ENCODE assay signal across 25 cellular contexts in genomic region chr3:58540176-58540863, GRCh38. TPM values are rescaled to one million over a fixed set of nuclear protein-coding genes. Genes with fewer than 3 reads are reported as not detected.
A peak's percentile ranks its signal among the peaks of the same experiment; 100 is the strongest.
DNase-seq lines count a peak whose midpoint lies in the region; ATAC-seq, FAIRE-seq and TF ChIP-seq lines count a peak whose summit lies in the region.
"Had no signal": no experiment of that assay in that cellular context is flagged by ENCODE, and none has a peak within 500 bp of the region (broad histone marks: within the 10 kb centered on the region; RNA-seq: fewer than 3 reads in every experiment).

No MANE protein-coding gene starts in this region.

- no peak for FAIRE-seq in K562 (lab: Jason Lieb, UNC)
- FAIRE-seq: GM12878, H54, RCC 7860 had no signal

- TF ChIP-seq RAD21 in K562 (CRISPR knock-in tag; conservative IDR thresholded peaks at IDR 0.05 in 1 of 2, IDR thresholded peaks at IDR 0.05 in 1 of 2): no peak

- H3K9me3 ChIP-seq in K562 (replicated peaks; ENCODE audit: control insufficient read depth, insufficient read depth, low read depth, low read length): no peaks in the 10 kb centered on the region
- H3K9me3 ChIP-seq in right lobe of liver: no peaks in the 10 kb centered on the region
- H3K9me3 ChIP-seq: SK-N-SH had no signal

- TF ChIP-seq CTCF in K562 (IDR thresholded peaks at IDR 0.05 in 2 of 3, conservative IDR thresholded peaks at IDR 0.05 in 1 of 3; ENCODE audit: insufficient read depth in 2 of 3, low read depth in 1 of 3, low read length in 3 of 3) (no peak), right lobe of liver (IDR thresholded peaks at IDR 0.05) (no peak)

- TF ChIP-seq EP300 in K562 (IDR thresholded peaks at IDR 0.05; ENCODE audit: low read length): no peak

- H3K79me2 ChIP-seq in K562 (ENCODE audit: control insufficient read depth, insufficient read depth, low read length): no peaks in the 10 kb centered on the region

- no peaks in the 10 kb centered on the region for H3K9me1 ChIP-seq in K562 (ENCODE audit: control insufficient read depth, insufficient read depth, low read length)

- H3K9ac ChIP-seq in K562 (ENCODE audit: insufficient read depth in 1 of 2, low read depth in 2 of 2, low read length in 2 of 2): no peak overlapping the region
- H3K9ac ChIP-seq: BLaER1 treated with 17β-estradiol and CSF1 and Interleukin-3, amounts not matched to agents 10 nM and 100 nM; SK-N-SH had no signal

- TF ChIP-seq POLR2A in K562 (conservative IDR thresholded peaks at IDR 0.05): no peak
- TF ChIP-seq POLR2A in right lobe of liver (IDR thresholded peaks at IDR 0.05): no peak

- H3K4me2 ChIP-seq in K562 (ENCODE audit: insufficient read depth, low read length): no peak overlapping the region
- H3K4me2 ChIP-seq: BLaER1 treated with 17β-estradiol and CSF1 and Interleukin-3, amounts not matched to agents 10 nM and 100 nM; SK-N-SH had no signal

- H3K4me3 ChIP-seq in K562 (no peak overlapping the region), right lobe of liver (no peak overlapping the region)
- H3K4me3 ChIP-seq: BLaER1 treated with 17β-estradiol and CSF1 and Interleukin-3, amounts not matched to agents 10 nM and 100 nM; GM12878 had no signal

- H4K20me1 ChIP-seq in K562 (replicated peaks; ENCODE audit: control insufficient read depth, insufficient read depth, low read length): no peaks in the 10 kb centered on the region; the same call in 1 of the 2 replicates
- H4K20me1 ChIP-seq: BLaER1 treated with 17β-estradiol and CSF1 and Interleukin-3, amounts not matched to agents 10 nM and 100 nM had no signal

- in situ Hi-C loops in K562 (cut with MboI): no loop called here

- no TSS peak for BruUV-seq in K562 (replicated peaks; lab: Mats Ljungman, UMichigan)

- H3K27me3 ChIP-seq in K562 (ENCODE audit: control insufficient read depth in 2 of 2, insufficient read depth in 2 of 2, low read length in 2 of 2) (no peaks in the 10 kb centered on the region; a peak in 1 of 5 replicates), right lobe of liver (no peaks in the 10 kb centered on the region)
- H3K27me3 ChIP-seq: BLaER1 treated with 17β-estradiol and CSF1 and Interleukin-3, amounts not matched to agents 10 nM and 100 nM had no signal

- H3K4me1 ChIP-seq in K562 (replicated peaks in 1 of 2; ENCODE audit: control insufficient read depth in 2 of 2, insufficient read depth in 2 of 2, low read length in 2 of 2) (peaks cover 0 to 7% of the 10 kb centered on the region in 2 experiments; a peak in 2 of 5 replicates), right lobe of liver (peaks cover 0 to 29% (median 10%) of the 10 kb centered on the region in 4 donors)

- intact Hi-C loops in K562 (cut with micrococcal nuclease): no loop called here
- intact Hi-C loops in right lobe of liver (cut with DNase I): no loop called here

- CTCF ChIA-PET in K562 (lab: Yijun Ruan, JAX; ENCODE audit: low intra/inter-chr PET ratio): no interaction called here

- no peak overlapping the region for H2AFZ ChIP-seq in K562 (ENCODE audit: low read depth, low read length)

- no peaks in the 10 kb centered on the region for H3K36me3 ChIP-seq in K562 (ENCODE audit: control insufficient read depth, insufficient read depth, low read length)
- H3K36me3 ChIP-seq in right lobe of liver: no peaks in the 10 kb centered on the region
- H3K36me3 ChIP-seq: BLaER1 treated with 17β-estradiol and CSF1 and Interleukin-3, amounts not matched to agents 10 nM and 100 nM had no signal

- POLR2A ChIA-PET in K562 (lab: Yijun Ruan, JAX): interaction anchor here (0.6 kb wide), 1 partner anchor 285 kb away, joined by 3 read pairs; no protein-coding TSS in a partner anchor

- WGBS in K562 (ENCODE audit: insufficient coverage, low coverage, missing lambda C conversion rate): 5% methylated on average over 6 of the region's 8 CpGs
- 93% methylated on average over 6 of the region's 8 CpGs for WGBS in right lobe of liver (ENCODE audit: insufficient coverage, low coverage, low lambda C conversion rate, missing lambda C conversion rate)

- ATAC-seq in K562: no peak
- no peak for ATAC-seq in right lobe of liver
- no peak for ATAC-seq in HG02763 (IDR thresholded peaks at IDR 0.05; ENCODE audit: unreplicated experiment)
- ATAC-seq in HG03439 (IDR thresholded peaks at IDR 0.05; ENCODE audit: unreplicated experiment): no peak
- ATAC-seq: GM12878 had no signal

- H3K27ac ChIP-seq in K562 (ENCODE audit: extremely low read depth, low read depth, low read length) (no peak overlapping the region), right lobe of liver (no peak overlapping the region)
- H3K27ac ChIP-seq: BLaER1 treated with 17β-estradiol and CSF1 and Interleukin-3, amounts not matched to agents 10 nM and 100 nM had no signal

- DNase-seq in activated effector memory CD4-positive, alpha-beta T cell treated with anti-CD3 and anti-CD28 coated beads, Interleukin-2, amount 50 U/mL, for 16 hours: peak; percentile 31
- DNase-seq in activated effector memory CD4-positive, alpha-beta T cell treated with Interleukin-2 at 50 U/mL for 16 hours: no peak
- DNase-seq in K562 (ENCODE audit: extremely low read depth in 1 of 4, low spot score in 3 of 4) (no peak), right lobe of liver (peak in 2 of 3 donors; percentile 28 to 46), LoVo (ENCODE audit: low spot score) (no peak)
- DNase-seq: AML-193; CD4-positive, alpha-beta T cell; COR-L47; DMS79; EL; GDM1; KG1; MM.1S; NCI-H2029; NCI-H446; NCI-H524 treated with DMSO at 0.1 percent for 48 hours; NCI-H774; SIG-M5; SK-N-SH had no signal

TF ChIP-seq in K562, 482 proteins besides CTCF, POLR2A, EP300 and RAD21 (continues in another document):
- TF ChIP-seq ZNF347 (CRISPR knock-in tag; IDR thresholded peaks at IDR 0.05; ENCODE audit: low read depth): no peak

RNA-seq across cellular contexts. Expression of gene ACOX2, which starts 3.3 kb away (rescaled TPM):
- total RNA-seq in K562 (2011; cell fraction: chromatin; rRNA removed; ENCODE audit: low replicate concordance): not detected in 2 replicates
- total RNA-seq in K562 (2011; cell fraction: nucleolus; rRNA removed): not detected in 2 replicates
- total RNA-seq in K562 (2011; cell fraction: nucleoplasm; rRNA removed): not detected in 2 replicates
- total RNA-seq in K562 (2014; rRNA removed) (not detected in 2 replicates), K562 (2014; rRNA removed; fragmentation: Illumina TruSeq; extraction: Trizol) (not detected in 2 replicates), K562 (2015; rRNA removed; fragmentation: Illumina TruSeq; extraction: Trizol) (not detected in 2 replicates), K562 (2021) (not detected in 2 replicates), right lobe of liver (100 to 1,000 TPM in 3 of 6 experiments, 10 to 100 TPM in 3; 67.8 to 269 (median 149) TPM)
- polyA plus RNA-seq in K562 (2011; rRNA removed) (not detected in 2 replicates), K562 (2014; fragmentation: Illumina TruSeq; extraction: Trizol) (not detected in 2 replicates), K562 (2014; fragmentation: Nextera tagmentation; extraction: Ambion mirVana) (under 1 TPM in 1 of 2 experiments, not detected in 1; 0.15 TPM), K562 (2014; rRNA removed) (not detected in 2 replicates)
- not detected in 2 replicates for polyA plus RNA-seq in K562 (2011; cell fraction: cytosol; rRNA removed)
- not detected in 2 replicates for polyA plus RNA-seq in K562 (2011; cell fraction: nucleus; rRNA removed)
- 0.25 TPM in 1 of 2 replicates, not detected in the other for polyA plus RNA-seq in K562 (2012)
- polyA minus RNA-seq in K562 (2011; rRNA and poly(A)+ RNA removed): 0.63 TPM in 1 of 2 replicates, not detected in the other
- not detected in 2 replicates for polyA minus RNA-seq in K562 (2011; cell fraction: cytosol; rRNA and poly(A)+ RNA removed)
- not detected in 2 replicates for polyA minus RNA-seq in K562 (2011; cell fraction: nucleus; rRNA and poly(A)+ RNA removed)
- total RNA-seq: CD4-positive, alpha-beta T cell; GM12878 had no signal

RNA-seq across cellular contexts. Expression of gene FAM107A, which starts 36.9 kb away (rescaled TPM):
- total RNA-seq in K562 (2011; cell fraction: chromatin; rRNA removed; ENCODE audit: low replicate concordance): not detected in 2 replicates
- not detected in 2 replicates for total RNA-seq in K562 (2011; cell fraction: nucleolus; rRNA removed)
- not detected in 2 replicates for total RNA-seq in K562 (2011; cell fraction: nucleoplasm; rRNA removed)
- total RNA-seq in K562 (2014; rRNA removed): not detected in 2 replicates
- not detected in 2 replicates for total RNA-seq in K562 (2014; rRNA removed; fragmentation: Illumina TruSeq; extraction: Trizol)
- not detected in 2 replicates for total RNA-seq in K562 (2015; rRNA removed; fragmentation: Illumina TruSeq; extraction: Trizol)
- 0.07 TPM in 1 of 2 replicates, not detected in the other for total RNA-seq in K562 (2021)
- polyA plus RNA-seq in K562 (2011; rRNA removed): not detected in 2 replicates
- not detected in 2 replicates for polyA plus RNA-seq in K562 (2011; cell fraction: cytosol; rRNA removed)
- not detected in 2 replicates for polyA plus RNA-seq in K562 (2011; cell fraction: nucleus; rRNA removed)
- polyA plus RNA-seq in K562 (2012): not detected in 2 replicates
- polyA plus RNA-seq in K562 (2014; fragmentation: Illumina TruSeq; extraction: Trizol): not detected in 2 replicates
- polyA plus RNA-seq in K562 (2014; fragmentation: Nextera tagmentation; extraction: Ambion mirVana): not detected
- polyA plus RNA-seq in K562 (2014; rRNA removed): not detected in 2 replicates
- polyA minus RNA-seq in K562 (2011; rRNA and poly(A)+ RNA removed): not detected in 2 replicates
- polyA minus RNA-seq in K562 (2011; cell fraction: cytosol; rRNA and poly(A)+ RNA removed): not detected in 2 replicates
- polyA minus RNA-seq in K562 (2011; cell fraction: nucleus; rRNA and poly(A)+ RNA removed): not detected in 2 replicates
- 1 to 10 TPM in 3 of 6 experiments, under 1 TPM in 3; 0.33 to 3.6 (median 1.6) TPM for total RNA-seq in right lobe of liver
- total RNA-seq: CD4-positive, alpha-beta T cell; GM12878 had no signal
- polyA plus RNA-seq: GM12878 had no signal

RNA-seq across cellular contexts. Expression of gene KCTD6, which starts 48.4 kb away (rescaled TPM):
- total RNA-seq in K562 (2011; cell fraction: chromatin; rRNA removed; ENCODE audit: low replicate concordance): 7.6 and 24.0 TPM in 2 replicates
- 3.5 and 5.3 TPM in 2 replicates for total RNA-seq in K562 (2011; cell fraction: nucleolus; rRNA removed)
- 7.4 and 11.0 TPM in 2 replicates for total RNA-seq in K562 (2011; cell fraction: nucleoplasm; rRNA removed)
- 2.1 and 4.4 TPM in 2 replicates for total RNA-seq in K562 (2014; rRNA removed)
- total RNA-seq in K562 (2014; rRNA removed; fragmentation: Illumina TruSeq; extraction: Trizol): 3.7 and 5.1 TPM in 2 replicates
- 5.2 and 5.3 TPM in 2 replicates for total RNA-seq in K562 (2015; rRNA removed; fragmentation: Illumina TruSeq; extraction: Trizol)
- 3.0 and 3.5 TPM in 2 replicates for total RNA-seq in K562 (2021)
- polyA plus RNA-seq in K562 (2011; rRNA removed): 5.0 and 5.1 TPM in 2 replicates
- polyA plus RNA-seq in K562 (2011; cell fraction: cytosol; rRNA removed): 2.4 and 3.2 TPM in 2 replicates
- 2.8 and 3.6 TPM in 2 replicates for polyA plus RNA-seq in K562 (2011; cell fraction: nucleus; rRNA removed)
- 2.8 and 3.2 TPM in 2 replicates for polyA plus RNA-seq in K562 (2012)
- 4.2 and 5.9 TPM in 2 replicates for polyA plus RNA-seq in K562 (2014; fragmentation: Illumina TruSeq; extraction: Trizol)
- polyA plus RNA-seq in K562 (2014; fragmentation: Nextera tagmentation; extraction: Ambion mirVana): 1 to 10 TPM; 4.0 to 4.5 TPM
- polyA plus RNA-seq in K562 (2014; rRNA removed): 3.9 and 5.3 TPM in 2 replicates
- polyA minus RNA-seq in K562 (2011; rRNA and poly(A)+ RNA removed): 4.3 and 5.2 TPM in 2 replicates
- polyA minus RNA-seq in K562 (2011; cell fraction: cytosol; rRNA and poly(A)+ RNA removed): 2.5 TPM in 1 of 2 replicates, not detected in the other
- 4.7 and 8.1 TPM in 2 replicates for polyA minus RNA-seq in K562 (2011; cell fraction: nucleus; rRNA and poly(A)+ RNA removed)
- 1 to 10 TPM; 4.3 to 9.6 (median 8.0) TPM for total RNA-seq in right lobe of liver

Comparison
In these comparisons a context has a peak if more than half of its experiments do, and no peak if none do; other contexts are left out.
1. DNase-seq: peak in activated effector memory CD4-positive, alpha-beta T cell treated with anti-CD3 and anti-CD28 coated beads, Interleukin-2, amount 50 U/mL, for 16 hours (single experiment) and right lobe of liver (2 of 3); none in activated effector memory CD4-positive, alpha-beta T cell treated with Interleukin-2 at 50 U/mL for 16 hours (single experiment), K562 (0 of 4) and LoVo (single experiment).
2. RNA of gene ACOX2, which starts 3.3 kb away (total RNA-seq): 67.8 to 269 TPM in right lobe of liver; not detected in K562; every median in the first group is over 10 times any median in the second.